ENCODE assay signal across 16 cellular contexts in the genomic region with DNA sequence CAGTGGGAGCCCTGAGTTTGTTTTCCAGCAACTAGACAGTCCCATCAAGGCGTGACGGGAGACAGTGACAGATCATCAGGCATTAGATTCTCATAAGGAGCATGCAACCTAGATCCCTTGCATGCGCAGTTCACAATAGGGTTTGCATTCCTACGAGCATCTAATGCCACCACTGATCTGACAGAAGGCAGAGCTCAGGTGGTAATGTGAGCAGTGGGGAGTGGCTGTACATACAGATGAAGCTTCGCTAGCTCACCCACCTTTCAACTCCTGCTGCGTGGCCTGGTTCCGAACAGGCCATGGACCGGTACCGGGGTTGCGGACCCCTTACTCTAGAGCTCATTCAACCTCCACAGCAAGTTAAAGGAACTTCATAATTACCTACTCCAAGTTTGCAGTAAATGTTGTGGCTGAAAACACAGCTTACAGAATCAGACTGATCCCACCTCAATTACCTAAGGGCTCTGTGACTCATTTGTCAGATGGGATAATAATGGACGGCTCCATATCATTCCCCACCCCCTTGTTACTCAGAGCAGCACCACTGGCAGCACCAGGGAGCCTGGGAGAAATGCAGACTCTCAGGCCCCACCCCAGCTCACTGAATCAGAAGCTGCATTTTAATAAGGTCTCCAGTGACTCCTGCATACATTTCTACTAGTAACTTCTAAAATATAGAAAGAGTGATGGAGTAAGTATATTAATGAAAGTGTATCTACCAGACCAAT.
"Had no signal": no experiment of that assay in that cellular context is flagged by ENCODE, and none has a peak within 500 bp of the region (broad histone marks: within the 10 kb centered on the region; RNA-seq: fewer than 3 reads in every experiment).

No MANE protein-coding gene starts in this region.

- H3K27me3 ChIP-seq: left lung, right atrium auricular region, suprapubic skin had no signal

- H3K27ac ChIP-seq: left lung, right atrium auricular region, suprapubic skin had no signal

- H3K4me3 ChIP-seq: left lung, right atrium auricular region, suprapubic skin had no signal

- FAIRE-seq: islet of Langerhans, small intestine had no signal

- H3K4me1 ChIP-seq: left lung, right atrium auricular region, suprapubic skin had no signal

- H3K9me3 ChIP-seq: right atrium auricular region, suprapubic skin had no signal

- DNase-seq: activated CD4-positive, alpha-beta T cell treated with anti-CD3 and anti-CD28 coated beads, Interleukin-2, amount 50 U/mL, for 1 hour; activated CD4-positive, CD25-positive, alpha-beta regulatory T cell; activated CD8-positive, alpha-beta memory T cell treated with anti-CD3 and anti-CD28 coated beads for 24 hours; activated naive CD8-positive, alpha-beta T cell treated with anti-CD3 and anti-CD28 coated beads, Interleukin-2, amount 10 ng/mL, durations not matched to agents 7 days and 5 days; anterior cingulate cortex; effector memory CD4-positive, alpha-beta T cell; naive thymus-derived CD8-positive, alpha-beta T cell; small intestine; stimulated activated CD4-positive, alpha-beta T cell treated with anti-CD3 and anti-CD28 coated beads, Interleukin-4, amount 100 ng/mL, for 4 hours; stimulated activated CD8-positive, alpha-beta memory T cell treated with anti-CD3 and anti-CD28 coated beads, Interleukin-4, amount 100 ng/mL, for 48 hours; SW 1271; trophoblast cell had no signal

- ATAC-seq: naive thymus-derived CD8-positive, alpha-beta T cell had no signal
